Comparison of ENCODE assay signal across 19 cellular contexts in genomic region chr22:47407626-47408025, GRCh38.
"Had no signal": no experiment of that assay in that cellular context is flagged by ENCODE, and none has a peak within 500 bp of the region (broad histone marks: within the 10 kb centered on the region; RNA-seq: fewer than 3 reads in every experiment).

No MANE protein-coding gene starts in this region.

- FAIRE-seq: HTR-8/SVneo, K562 had no signal

- H3K4me3 Mint-ChIP-seq: IgD-negative memory B cell had no signal

- H3K27ac Mint-ChIP-seq: IgD-negative memory B cell had no signal

- H3K27ac ChIP-seq: HL-60, KMS-11, RWPE1 had no signal

- DNase-seq: Kasumi-1, MM.1S, NCI-H1092 treated with DMSO at 0.1 percent for 48 hours, NCI-H1436, NCI-H187, NCI-H2029, NCI-H2081 treated with DMSO at 0.1 percent for 48 hours, NCI-H2171, NCI-H345, NCI-H446 treated with DMSO at 0.1 percent for 48 hours, NCI-H510A treated with DMSO at 0.1 percent for 48 hours, PC-3, SHP77 had no signal

- H3K4me3 ChIP-seq: K562 had no signal

- H3K9ac ChIP-seq: KMS-11 had no signal
